In genomic region chr2:219724628-219725027, GRCh38 we compare ENCODE assay signal across 1 cellular context.
A peak's percentile ranks its signal among the peaks of the same experiment; 100 is the strongest.
TF ChIP-seq lines count a peak whose summit lies in the region.

No MANE protein-coding gene starts in this region.

TF ChIP-seq in K562, 482 proteins besides CTCF, POLR2A, EP300 and RAD21 (continued from another document):
- TF ChIP-seq MYBL2 (IDR thresholded peaks at IDR 0.05; ENCODE audit: low read depth), result no peak
- no peak for TF ChIP-seq MYBL2 (CRISPR knock-in tag; IDR thresholded peaks at IDR 0.05; ENCODE audit: borderline replicate concordance)
- no peak for TF ChIP-seq TFAP4 (CRISPR knock-in tag; IDR thresholded peaks at IDR 0.05; ENCODE audit: borderline replicate concordance)
- peak; percentile 24 for TF ChIP-seq CCNT2 (IDR thresholded peaks at IDR 0.05; ENCODE audit: borderline replicate concordance, extremely low read depth, insufficient read length, low read depth, low read length)
- TF ChIP-seq SMC3 (conservative IDR thresholded peaks at IDR 0.05; ENCODE audit: insufficient read depth, low read depth, low read length), result no peak
- no peak for TF ChIP-seq PHF21A (IDR thresholded peaks at IDR 0.05; ENCODE audit: borderline replicate concordance, low read depth)
- no peak for TF ChIP-seq CREB3 (tag; conservative IDR thresholded peaks at IDR 0.05; ENCODE audit: low read depth)
- TF ChIP-seq PBX2 (CRISPR knock-in tag; IDR thresholded peaks at IDR 0.05; ENCODE audit: low read depth), result no peak
- no peak for TF ChIP-seq PBX2 (tag; conservative IDR thresholded peaks at IDR 0.05; ENCODE audit: low read depth)
- TF ChIP-seq TEAD1 (CRISPR knock-in tag; IDR thresholded peaks at IDR 0.05), result no peak
- TF ChIP-seq E2F8 (IDR thresholded peaks at IDR 0.05; ENCODE audit: low read depth, partially characterized antibody), result no peak
- TF ChIP-seq BRD9 (IDR thresholded peaks at IDR 0.05; ENCODE audit: low read depth, partially characterized antibody), result no peak
- no peak for TF ChIP-seq ZKSCAN1 (IDR thresholded peaks at IDR 0.05; ENCODE audit: low read depth, low read length)
- TF ChIP-seq ZNF655 (CRISPR knock-in tag; IDR thresholded peaks at IDR 0.05), result no peak
- TF ChIP-seq ZNF408 (CRISPR knock-in tag; IDR thresholded peaks at IDR 0.05; ENCODE audit: low read depth), result no peak
- no peak for TF ChIP-seq ZNF165 (CRISPR knock-in tag; IDR thresholded peaks at IDR 0.05; ENCODE audit: borderline replicate concordance)
- no peak for TF ChIP-seq MYNN (IDR thresholded peaks at IDR 0.05)
- no peak for TF ChIP-seq MYNN (CRISPR knock-in tag; IDR thresholded peaks at IDR 0.05)
- TF ChIP-seq MIER1 (IDR thresholded peaks at IDR 0.05; ENCODE audit: low read depth), result no peak
- TF ChIP-seq PHB (CRISPR knock-in tag; IDR thresholded peaks at IDR 0.05), result no peak
- no peak for TF ChIP-seq SMARCB1 (IDR thresholded peaks at IDR 0.05; ENCODE audit: insufficient read length, low read depth)
- TF ChIP-seq BHLHE40 (IDR thresholded peaks at IDR 0.05; ENCODE audit: low read length), result no peak
- no peak for TF ChIP-seq ZNF274 (IDR thresholded peaks at IDR 0.05; ENCODE audit: borderline replicate concordance, low read depth, low read length)
- no peak for TF ChIP-seq CBX2 (IDR thresholded peaks at IDR 0.05; ENCODE audit: insufficient read depth, low read length, poor library complexity, severe bottlenecking)
- TF ChIP-seq ZNF121 (CRISPR knock-in tag; conservative IDR thresholded peaks at IDR 0.05), result no peak
- no peak for TF ChIP-seq THAP12 (CRISPR knock-in tag; IDR thresholded peaks at IDR 0.05)
- no peak for TF ChIP-seq RERE (CRISPR knock-in tag; IDR thresholded peaks at IDR 0.05; ENCODE audit: borderline replicate concordance)
- TF ChIP-seq ZNF384 (IDR thresholded peaks at IDR 0.05; ENCODE audit: low read depth, low read length), result no peak
- no peak for TF ChIP-seq HOMEZ (CRISPR knock-in tag; IDR thresholded peaks at IDR 0.05)
TF ChIP-seq in K562: peak in this region for 40.
